8 cellular contexts compared by ENCODE assay signal in genomic region chrX:129981207-129981553, GRCh38. TPM values are rescaled to one million over a fixed set of nuclear protein-coding genes. Genes with fewer than 3 reads are reported as not detected.
DNase-seq lines count a peak whose midpoint lies in the region; ATAC-seq and TF ChIP-seq lines count a peak whose summit lies in the region.

No MANE protein-coding gene starts in this region.

- no peaks in the 10 kb centered on the region for H4K20me1 ChIP-seq in HCT116 (ENCODE audit: insufficient read depth)

- H3K4me1 ChIP-seq in BE2C (no peaks in the 10 kb centered on the region), HCT116 (ENCODE audit: control insufficient read depth in 1 of 2, insufficient read depth in 2 of 2, low read length in 2 of 2) (peaks cover 0 to 7% of the 10 kb centered on the region in 2 experiments; a peak in 1 of 4 replicates), colonic mucosa (no peaks in the 10 kb centered on the region), muscle layer of colon (ENCODE audit: insufficient read depth, low read length) (no peaks in the 10 kb centered on the region)

- H3K9me3 ChIP-seq in BE2C (no peaks in the 10 kb centered on the region), HCT116 (ENCODE audit: control insufficient read depth in 1 of 2, insufficient read depth in 1 of 2, low read depth in 1 of 2, low read length in 2 of 2) (no peaks in the 10 kb centered on the region), colonic mucosa (no peaks in the 10 kb centered on the region), muscle layer of colon (ENCODE audit: low read length) (no peaks in the 10 kb centered on the region)

- TF ChIP-seq RAD21 in HCT116 (IDR thresholded peaks at IDR 0.05; ENCODE audit: low read depth), result no peak

- H3K36me3 ChIP-seq in BE2C, result no peaks in the 10 kb centered on the region
- H3K36me3 ChIP-seq in HCT116 (ENCODE audit: control insufficient read depth in 1 of 2, insufficient read depth in 2 of 2, low read length in 2 of 2), result no peaks in the 10 kb centered on the region
- no peaks in the 10 kb centered on the region for H3K36me3 ChIP-seq in colonic mucosa
- no peaks in the 10 kb centered on the region for H3K36me3 ChIP-seq in muscle layer of colon (ENCODE audit: insufficient read depth, low read length)

- peaks cover 20% of the 10 kb centered on the region for H3K79me2 ChIP-seq in HCT116 (ENCODE audit: insufficient read depth, low read length)

- no peak overlapping the region for H2AFZ ChIP-seq in HCT116 (ENCODE audit: low read depth, low read length, poor library complexity, severe bottlenecking)

- H3K4me2 ChIP-seq in HCT116 (ENCODE audit: low read length), result peak overlapping the region; percentile 87

- peak overlapping the region; percentile 56 for H3K4me3 ChIP-seq in BE2C (ENCODE audit: low read depth, low read length)
- H3K4me3 ChIP-seq in HCT116 (replicated peaks in 1 of 2; ENCODE audit: low read depth in 1 of 2, low read length in 2 of 2), result peak overlapping the region in 1 of 2 experiments; percentile 41; a peak in 2 of 4 replicates
- H3K4me3 ChIP-seq in colonic mucosa, result no peak overlapping the region
- peak overlapping the region; percentile 54 to 55 for H3K4me3 ChIP-seq in muscle layer of colon (ENCODE audit: low read depth in 1 of 2, low read length in 2 of 2)

- DNase-seq in BE2C (no peak), HCT116 (ENCODE audit: low read depth, low spot score) (no peak), colonic mucosa (no peak), NCI-H128 (lab: John Stamatoyannopoulos, UW; ENCODE audit: unreplicated experiment) (no peak)
- DNase-seq in stimulated activated naive CD4-positive, alpha-beta T cell (lab: John Stamatoyannopoulos, UW), result no peak

- POLR2A ChIA-PET in HCT116 (lab: Charles Lee), result no interaction called here

- no peak for TF ChIP-seq POLR2A in HCT116 (IDR thresholded peaks at IDR 0.05; ENCODE audit: borderline replicate concordance, extremely low read depth, insufficient read depth, insufficient read length)

- H3K9ac ChIP-seq in HCT116 (ENCODE audit: low read length) (peak overlapping the region; percentile 59), colonic mucosa (ENCODE audit: low read depth in 2 of 2, low read length in 2 of 2) (peak overlapping the region; percentile 4 to 47), muscle layer of colon (ENCODE audit: low read length) (no peak overlapping the region)

- intact Hi-C loops in HCT116 (cut with micrococcal nuclease), result no loop called here
- intact Hi-C loops in colonic mucosa (cut with DNase I), result no loop called here

- RAD21 ChIA-PET in HCT116 (lab: Charles Lee; ENCODE audit: low non-redundant PET in 1 of 2, low total read pairs in 2 of 2, uncharacterized antibody in 2 of 2, unreplicated experiment in 2 of 2), result no interaction called here

- no peak for TF ChIP-seq CTCF in BE2C (IDR thresholded peaks at IDR 0.05; ENCODE audit: low read depth, low read length)
- no peak for TF ChIP-seq CTCF in HCT116 (IDR thresholded peaks at IDR 0.05 in 2 of 3, conservative IDR thresholded peaks at IDR 0.05 in 1 of 3; ENCODE audit: borderline replicate concordance in 1 of 3, insufficient read depth in 1 of 3, low read depth in 2 of 3, low read length in 2 of 3)
- no peak for TF ChIP-seq CTCF in colonic mucosa (IDR thresholded peaks at IDR 0.05)

- no peaks in the 10 kb centered on the region for H3K9me2 ChIP-seq in HCT116 (ENCODE audit: insufficient read depth)

- peak overlapping the region; percentile 38; the same call in 1 of the 2 replicates for H3K27ac ChIP-seq in HCT116 (ENCODE audit: low read depth, low read length)
- no peak overlapping the region for H3K27ac ChIP-seq in colonic mucosa
- H3K27ac ChIP-seq in muscle layer of colon (ENCODE audit: low read depth, low read length), result peak overlapping the region; percentile 58

- CTCF ChIA-PET in HCT116 (lab: Charles Lee), result no interaction called here

- H3K27me3 ChIP-seq in BE2C (peaks cover 7% of the 10 kb centered on the region), HCT116 (ENCODE audit: insufficient read depth, low read length) (no peaks in the 10 kb centered on the region), colonic mucosa (no peaks in the 10 kb centered on the region), muscle layer of colon (ENCODE audit: control insufficient read depth in 1 of 2, insufficient read depth in 2 of 2, low read length in 2 of 2) (no peaks in the 10 kb centered on the region)

- ATAC-seq in HCT116 (no peak), HG03354 (IDR thresholded peaks at IDR 0.05; ENCODE audit: poor library complexity, severe bottlenecking, unreplicated experiment) (no peak), HG03342 (IDR thresholded peaks at IDR 0.05; ENCODE audit: unreplicated experiment) (no peak)

- no TSS peak for BruUV-seq in HCT116 (replicated peaks; lab: Mats Ljungman, UMichigan)

TF ChIP-seq in HCT116, 20 proteins besides CTCF, POLR2A, EP300 and RAD21:
- no peak for TF ChIP-seq JUND (IDR thresholded peaks at IDR 0.05)

RNA-seq across cellular contexts. Expression of gene BCORL1, which starts 1.3 kb away (rescaled TPM):
- polyA plus RNA-seq in BE2C (2012; ENCODE audit: insufficient read depth, insufficient read length, low read depth), result 4.8 TPM
- total RNA-seq in HCT116 (2021; ENCODE audit: unreplicated experiment) (30.8 TPM), colonic mucosa (10 to 100 TPM in 1 of 2 donors, 1 to 10 TPM in 1; 8.3 to 14.4 TPM)
- polyA plus RNA-seq in HCT116 (2012), result 14.7 and 16.5 TPM in 2 replicates
